ENCODE assay signal across 19 cellular contexts in the genomic region with DNA sequence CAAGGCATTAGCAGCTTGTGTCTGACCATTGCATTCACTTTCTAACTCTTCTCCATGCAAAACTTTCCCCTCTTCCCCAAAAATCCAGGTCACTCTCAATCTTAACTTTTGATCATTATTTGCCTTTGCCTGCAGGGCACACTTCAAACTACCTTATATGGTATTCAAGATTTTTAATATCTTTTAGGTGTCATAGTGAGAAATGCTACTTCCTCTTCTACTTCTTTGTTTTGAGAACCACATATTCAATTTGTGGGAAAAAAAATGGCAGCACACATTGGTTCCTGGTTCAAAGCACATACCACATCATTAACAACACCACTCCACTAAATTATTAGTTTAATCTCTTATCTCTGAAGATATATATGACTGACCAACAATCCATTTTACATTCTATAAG.
DNase-seq lines count a peak whose midpoint lies in the region; ATAC-seq and TF ChIP-seq lines count a peak whose summit lies in the region.
"Had no signal": no experiment of that assay in that cellular context is flagged by ENCODE, and none has a peak within 500 bp of the region (broad histone marks: within the 10 kb centered on the region; RNA-seq: fewer than 3 reads in every experiment).

No MANE protein-coding gene starts in this region.

- H3K36me3 Mint-ChIP-seq in CD4-positive, alpha-beta T cell (ENCODE audit: low read depth), result no peaks in the 10 kb centered on the region
- H3K36me3 Mint-ChIP-seq: CD8-positive, alpha-beta memory T cell had no signal

- H4K20me1 ChIP-seq in smooth muscle cell (ENCODE audit: low read depth), result no peaks in the 10 kb centered on the region

- POLR2A ChIA-PET in CD4-positive, alpha-beta T cell (lab: Charles Lee), result no interaction called here

- H3K36me3 ChIP-seq in MG63, result no peaks in the 10 kb centered on the region
- no peaks in the 10 kb centered on the region for H3K36me3 ChIP-seq in smooth muscle cell (ENCODE audit: low read depth)
- H3K36me3 ChIP-seq: adrenal gland, heart right ventricle, transverse colon had no signal

- DNase-seq in CD1c-positive myeloid dendritic cell (ENCODE audit: extremely low spot score) (peak; percentile 31), MG63 (no peak), smooth muscle cell (lab: John Stamatoyannopoulos, UW; ENCODE audit: unreplicated experiment) (no peak), GM19240 (ENCODE audit: insufficient read length, low spot score) (no peak)
- DNase-seq in CD4-positive, alpha-beta T cell, result no peak
- DNase-seq: activated CD4-positive, alpha-beta T cell treated with anti-CD3 and anti-CD28 coated beads for 4 hours; activated T-cell treated with anti-CD3 and anti-CD28 coated beads, Interleukin-2, amount 50 U/mL, for 48 hours; adrenal gland; CD8-positive, alpha-beta memory T cell; heart right ventricle; left colon; NCI-H1092 treated with DMSO at 0.1 percent for 48 hours; NCI-H446; T-helper 17 cell; transverse colon had no signal

- H3K4me1 Mint-ChIP-seq in CD4-positive, alpha-beta T cell (ENCODE audit: low read depth), result no peaks in the 10 kb centered on the region
- H3K4me1 Mint-ChIP-seq: CD8-positive, alpha-beta memory T cell; T-helper 17 cell had no signal

- TF ChIP-seq CTCF in CD4-positive, alpha-beta T cell (IDR thresholded peaks at IDR 0.05), result no peak
- TF ChIP-seq CTCF in smooth muscle cell (IDR thresholded peaks at IDR 0.05; ENCODE audit: borderline replicate concordance, insufficient read depth, poor library complexity, severe bottlenecking), result no peak

- H2AFZ ChIP-seq in smooth muscle cell (ENCODE audit: low read depth), result no peak overlapping the region

- H3K4me3 ChIP-seq in MG63, result no peak overlapping the region
- H3K4me3 ChIP-seq in smooth muscle cell, result no peak overlapping the region
- H3K4me3 ChIP-seq: adrenal gland, heart right ventricle, transverse colon had no signal

- no peaks in the 10 kb centered on the region for H3K9me3 Mint-ChIP-seq in CD4-positive, alpha-beta T cell

- no peak overlapping the region for H3K27ac Mint-ChIP-seq in CD4-positive, alpha-beta T cell
- H3K27ac Mint-ChIP-seq: CD8-positive, alpha-beta memory T cell; T-helper 17 cell had no signal

- H3K79me2 ChIP-seq in smooth muscle cell (ENCODE audit: low read depth), result no peaks in the 10 kb centered on the region

- no peaks in the 10 kb centered on the region for H3F3A ChIP-seq in smooth muscle cell (ENCODE audit: low read depth)

- no peak overlapping the region for H3K9ac ChIP-seq in smooth muscle cell (ENCODE audit: low read depth)

- no peak overlapping the region for H3K4me2 ChIP-seq in smooth muscle cell

- H3K9me3 ChIP-seq in MG63 (no peaks in the 10 kb centered on the region; the same call in 1 of the 2 replicates), smooth muscle cell (replicated peaks; ENCODE audit: low read depth) (no peaks in the 10 kb centered on the region)
- no peaks in the 10 kb centered on the region for H3K9me3 ChIP-seq in CD4-positive, alpha-beta T cell (ENCODE audit: control insufficient read depth, low read length)
- H3K9me3 ChIP-seq: adrenal gland, transverse colon had no signal

- CTCF ChIA-PET in CD4-positive, alpha-beta T cell (lab: Charles Lee), result no interaction called here

- H3K27me3 Mint-ChIP-seq in CD4-positive, alpha-beta T cell, result peaks cover 4% of the 10 kb centered on the region
- H3K27me3 Mint-ChIP-seq: T-helper 17 cell had no signal

- ATAC-seq in GM19328 (IDR thresholded peaks at IDR 0.05; ENCODE audit: unreplicated experiment) (peak; percentile 56), HG02623 (IDR thresholded peaks at IDR 0.05; ENCODE audit: unreplicated experiment) (peak; percentile 58), HG03439 (IDR thresholded peaks at IDR 0.05; ENCODE audit: unreplicated experiment) (peak; percentile 46)
- no peak for ATAC-seq in CD4-positive, alpha-beta T cell (ENCODE audit: poor library complexity)
- ATAC-seq: heart right ventricle, left colon, T-helper 17 cell had no signal

- no peak overlapping the region for H3K4me3 Mint-ChIP-seq in CD4-positive, alpha-beta T cell
- H3K4me3 Mint-ChIP-seq: CD8-positive, alpha-beta memory T cell; T-helper 17 cell had no signal

- H3K4me1 ChIP-seq in smooth muscle cell (ENCODE audit: low read depth), result no peaks in the 10 kb centered on the region
- H3K4me1 ChIP-seq: adrenal gland, heart right ventricle, transverse colon had no signal

- intact Hi-C loops in CD4-positive, alpha-beta T cell (cut with DNase I, micrococcal nuclease), result no loop called here

- H3K27ac ChIP-seq in CD4-positive, alpha-beta T cell (ENCODE audit: low read depth, low read length), result no peak overlapping the region
- H3K27ac ChIP-seq in smooth muscle cell (ENCODE audit: low read depth), result no peak overlapping the region
- H3K27ac ChIP-seq: adrenal gland, epithelial cell of prostate, heart right ventricle, transverse colon had no signal

- no peaks in the 10 kb centered on the region for H3K27me3 ChIP-seq in MG63
- H3K27me3 ChIP-seq in CD4-positive, alpha-beta T cell (ENCODE audit: control insufficient read depth, insufficient read depth, low read length), result no peaks in the 10 kb centered on the region
- H3K27me3 ChIP-seq in smooth muscle cell (ENCODE audit: low read depth), result no peaks in the 10 kb centered on the region
- H3K27me3 ChIP-seq: adrenal gland, heart right ventricle, transverse colon had no signal
